In the genomic region with DNA sequence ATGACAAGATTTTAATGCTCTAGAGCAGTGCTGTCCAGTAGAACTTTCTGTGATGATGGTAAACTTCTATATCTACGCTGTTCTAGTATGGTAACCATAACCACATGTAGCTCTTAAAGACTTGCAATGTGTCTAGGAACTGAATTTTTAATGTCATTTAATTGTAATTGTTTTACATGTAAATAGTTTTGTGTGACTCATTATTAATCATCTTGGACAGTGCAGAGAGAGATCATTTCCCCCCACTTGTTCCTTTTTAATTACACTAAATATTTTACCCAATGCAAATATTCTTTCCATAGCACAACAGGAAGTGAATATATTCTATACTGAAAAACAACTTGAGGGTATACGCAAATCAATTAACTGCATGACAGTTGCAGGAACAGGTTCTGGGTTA, we compare ENCODE assay signal across 25 cellular contexts. TPM values are rescaled to one million over a fixed set of nuclear protein-coding genes. Genes with fewer than 3 reads are reported as not detected.
"Had no signal": no experiment of that assay in that cellular context is flagged by ENCODE, and none has a peak within 500 bp of the region (broad histone marks: within the 10 kb centered on the region; RNA-seq: fewer than 3 reads in every experiment).

No MANE protein-coding gene starts in this region.

- H3K9me3 ChIP-seq: adrenal gland, gastroesophageal sphincter, mucosa of descending colon, transverse colon, uterus had no signal

- H3K4me1 Mint-ChIP-seq: naive B cell, neural crest cell had no signal

- H3K27ac ChIP-seq: adrenal gland, gastroesophageal sphincter, heart right ventricle, transverse colon, uterus, WERI-Rb-1 had no signal

- H3K36me3 ChIP-seq: adrenal gland, gastroesophageal sphincter, heart right ventricle, transverse colon, uterus, WERI-Rb-1 had no signal

- H3K36me3 Mint-ChIP-seq: activated naive CD4-positive, alpha-beta T cell treated with anti-CD3 and anti-CD28 coated beads, Interleukin-2, amount 50 U/mL, for 72 hours; naive B cell had no signal

- DNase-seq: activated CD4-positive, alpha-beta T cell treated with anti-CD3 and anti-CD28 coated beads, Interleukin-2, amount 50 U/mL, for 4 hours; activated gamma-delta T cell treated with Interleukin-2 at 50 U/mL for 16 hours; adrenal gland; effector memory CD4-positive, alpha-beta T cell; heart right ventricle; mesenchymal stem cell; mucosa of descending colon; naive B cell; right cardiac atrium; stimulated activated naive CD8-positive, alpha-beta T cell treated with anti-CD3 and anti-CD28 coated beads, Interleukin-15, Interleukin-2, amounts not matched to agents 100 U/mL and 50 U/mL, for 24 hours; substantia nigra; T-helper 17 cell; transverse colon; uterus; WERI-Rb-1 had no signal

- ATAC-seq: activated naive CD4-positive, alpha-beta T cell treated with anti-CD3 and anti-CD28 coated beads, Interleukin-2, amount 50 U/mL, for 72 hours; gastroesophageal sphincter; heart right ventricle; mucosa of descending colon; right cardiac atrium; stimulated activated naive CD8-positive, alpha-beta T cell treated with anti-CD3 and anti-CD28 coated beads, Interleukin-15, Interleukin-2, amounts not matched to agents 100 U/mL and 50 U/mL, for 24 hours; T-helper 17 cell had no signal

- H3K4me3 ChIP-seq: adrenal gland, gastroesophageal sphincter, heart right ventricle, mucosa of descending colon, transverse colon, uterus had no signal

- H3K4me1 ChIP-seq: adrenal gland, uterus had no signal

- H3K27me3 Mint-ChIP-seq: dendritic cell treated with granulocyte-macrophage colony-stimulating factor and Interleukin-4, amounts not matched to agents 40 ng/mL and 50 ng/mL, for 4 days; naive B cell; progenitor cell of endocrine pancreas; T-helper 17 cell had no signal

- H3K27ac Mint-ChIP-seq: activated naive CD4-positive, alpha-beta T cell treated with anti-CD3 and anti-CD28 coated beads, Interleukin-2, amount 50 U/mL, for 72 hours; activated T-helper 1 cell treated with anti-CD3 and anti-CD28 coated beads, Interleukin-12 subunit alpha, Interleukin-12 subunit beta, Interleukin-2, Interleukin-4 antibody, amounts not matched to agents 30 ng/mL and 10 ng/mL and 1 ng/mL, durations not matched to agents 14 hours and 24 hours and 36 hours; dendritic cell treated with granulocyte-macrophage colony-stimulating factor and Interleukin-4, amounts not matched to agents 40 ng/mL and 50 ng/mL, for 4 days; naive B cell; progenitor cell of endocrine pancreas; T-helper 17 cell had no signal

- H3K9me3 Mint-ChIP-seq: activated naive CD4-positive, alpha-beta T cell treated with anti-CD3 and anti-CD28 coated beads, Interleukin-2, amount 50 U/mL, for 72 hours; activated T-helper 1 cell treated with anti-CD3 and anti-CD28 coated beads, Interleukin-12 subunit alpha, Interleukin-12 subunit beta, Interleukin-2, Interleukin-4 antibody, amounts not matched to agents 30 ng/mL and 10 ng/mL and 1 ng/mL, durations not matched to agents 14 hours and 24 hours and 36 hours; dendritic cell treated with granulocyte-macrophage colony-stimulating factor and Interleukin-4, amounts not matched to agents 40 ng/mL and 50 ng/mL, for 4 days; naive B cell; neural crest cell had no signal

- H3K27me3 ChIP-seq: adrenal gland, gastroesophageal sphincter, transverse colon, uterus had no signal

- H3K4me3 Mint-ChIP-seq: activated T-helper 1 cell treated with anti-CD3 and anti-CD28 coated beads, Interleukin-12 subunit alpha, Interleukin-12 subunit beta, Interleukin-2, Interleukin-4 antibody, amounts not matched to agents 30 ng/mL and 10 ng/mL and 1 ng/mL, durations not matched to agents 14 hours and 24 hours and 36 hours; dendritic cell treated with granulocyte-macrophage colony-stimulating factor and Interleukin-4, amounts not matched to agents 40 ng/mL and 50 ng/mL, for 4 days; naive B cell; neural crest cell; T-helper 17 cell had no signal

RNA-seq across cellular contexts. Expression of gene VSIG1, which starts 52.5 kb away (rescaled TPM):
- total RNA-seq: chondrocyte, fibroblast of lung, gastroesophageal sphincter, liver, neural crest cell, right cardiac atrium, skeletal muscle tissue had no signal
- polyA plus RNA-seq: liver, right cardiac atrium had no signal
